In genomic region chr9:127770905-127771569, GRCh38 we compare ENCODE assay signal across 8 cellular contexts. TPM values are rescaled to one million over a fixed set of nuclear protein-coding genes. Genes with fewer than 3 reads are reported as not detected.
A peak's percentile ranks its signal among the peaks of the same experiment; 100 is the strongest.
DNase-seq lines count a peak whose midpoint lies in the region; ATAC-seq and TF ChIP-seq lines count a peak whose summit lies in the region.

No MANE protein-coding gene starts in this region.

- H3K4me1 ChIP-seq in left ventricle myocardium inferior (peaks cover 53% of the 10 kb centered on the region), upper lobe of right lung (peaks cover 32% of the 10 kb centered on the region)

- peak overlapping the region; percentile 93 for H3K27ac ChIP-seq in left ventricle myocardium inferior (replicated peaks)
- H3K27ac ChIP-seq in upper lobe of right lung, result peak overlapping the region; percentile 86

- H3K27me3 ChIP-seq in left ventricle myocardium inferior (ENCODE audit: low read depth), result no peaks in the 10 kb centered on the region
- H3K27me3 ChIP-seq in upper lobe of right lung, result no peaks in the 10 kb centered on the region

- peak overlapping the region; percentile 86 to 89 (median 87) for H3K4me3 Mint-ChIP-seq in T-cell

- H3K36me3 ChIP-seq in left ventricle myocardium inferior, result no peaks in the 10 kb centered on the region
- no peaks in the 10 kb centered on the region for H3K36me3 ChIP-seq in upper lobe of right lung

- peak; percentile 89 for ATAC-seq in HG02798 (IDR thresholded peaks at IDR 0.05; ENCODE audit: poor library complexity, unreplicated experiment)
- ATAC-seq in T-cell (replicated peaks in 1 of 4), result peak; percentile 85 to 89 (median 86)
- peak; percentile 98 for ATAC-seq in upper lobe of right lung

- no peaks in the 10 kb centered on the region for H3K27me3 Mint-ChIP-seq in T-cell

- CTCF ChIA-PET in T-cell (lab: Charles Lee), result interaction anchor here (0.6 to 2.8 kb wide), 7 partner anchors 14 to 215 kb away, joined by 3 to 31 read pairs (median 4); partner anchors contain the start of genes CDK9 (in 2 of the 2) and TOR2A (in 1 of the 2)

- intact Hi-C loops in left ventricle myocardium inferior (cut with micrococcal nuclease), result no loop called here
- intact Hi-C loops in posterior vena cava (cut with DNase I), result no loop called here
- intact Hi-C loops in upper lobe of right lung (cut with DNase I), result no loop called here

- DNase-seq in NCI-H1417 treated with DMSO at 0.1 percent for 48 hours (lab: John Stamatoyannopoulos, UW), result peak; percentile 98
- DNase-seq in T-cell, result peak; percentile 84 to 94 (median 90)
- DNase-seq in amniotic stem cell (lab: John Stamatoyannopoulos, UW), result peak; percentile 92
- peak; percentile 99 for DNase-seq in left ventricle myocardium inferior
- DNase-seq in posterior vena cava (ENCODE audit: low spot score), result peak; percentile 100
- peak; percentile 100 for DNase-seq in upper lobe of right lung

- H3K9me3 ChIP-seq in left ventricle myocardium inferior (replicated peaks) (no peaks in the 10 kb centered on the region), upper lobe of right lung (no peaks in the 10 kb centered on the region)

- H3K4me3 ChIP-seq in GM12875 (ENCODE audit: low read depth, low read length), result peak overlapping the region; percentile 53
- peak overlapping the region; percentile 74 for H3K4me3 ChIP-seq in left ventricle myocardium inferior
- peak overlapping the region; percentile 67 for H3K4me3 ChIP-seq in upper lobe of right lung

- peak overlapping the region; percentile 95 for H3K27ac Mint-ChIP-seq in T-cell

- no peaks in the 10 kb centered on the region for H3K9me3 Mint-ChIP-seq in T-cell

- POLR2A ChIA-PET in T-cell (lab: Charles Lee), result interaction anchor here in 1 of 2 donors (0.5 to 1.0 kb wide), 4 partner anchors 11 to 84 kb away, joined by 3 to 6 read pairs (median 4); no protein-coding TSS in a partner anchor

- H3K4me1 Mint-ChIP-seq in T-cell, result peaks cover 72 to 78% (median 75%) of the 10 kb centered on the region in 3 donors

- no peak for TF ChIP-seq CTCF in GM12875 (IDR thresholded peaks at IDR 0.05; ENCODE audit: borderline replicate concordance, insufficient read depth, low read depth, low read length)
- no peak for TF ChIP-seq CTCF in left ventricle myocardium inferior (IDR thresholded peaks at IDR 0.05; ENCODE audit: borderline replicate concordance)
- TF ChIP-seq CTCF in upper lobe of right lung (IDR thresholded peaks at IDR 0.05), result no peak

- peaks cover 19% of the 10 kb centered on the region for H3K36me3 Mint-ChIP-seq in T-cell

RNA-seq across cellular contexts. Expression of gene SH2D3C, which starts 7.4 kb away (rescaled TPM):
- total RNA-seq in T-cell (10 to 100 TPM; 31.6 to 48.7 (median 47.7) TPM), left ventricle myocardium inferior (18.2 TPM), posterior vena cava (10 to 100 TPM; 13.7 to 18.9 TPM), upper lobe of right lung (85.3 TPM)

RNA-seq across cellular contexts. Expression of gene CDK9, which starts 14.8 kb away (rescaled TPM):
- total RNA-seq in T-cell (100 to 1,000 TPM; 108 to 159 (median 147) TPM), left ventricle myocardium inferior (46.4 TPM), posterior vena cava (10 to 100 TPM; 56.5 to 71.0 TPM), upper lobe of right lung (99.1 TPM)

RNA-seq across cellular contexts. Expression of gene FPGS, which starts 31.6 kb away (rescaled TPM):
- 100 to 1,000 TPM in 3 of 5 donors, 10 to 100 TPM in 2; 78.4 to 151 (median 139) TPM for total RNA-seq in T-cell
- 38.0 TPM for total RNA-seq in left ventricle myocardium inferior
- 10 to 100 TPM; 35.5 to 55.1 TPM for total RNA-seq in posterior vena cava
- 68.9 TPM for total RNA-seq in upper lobe of right lung

RNA-seq across cellular contexts. Expression of gene TOR2A, which starts 35.9 kb away (rescaled TPM):
- total RNA-seq in T-cell, result 10 to 100 TPM in 3 of 5 donors, 1 to 10 TPM in 2; 7.7 to 18.4 (median 15.5) TPM
- 2.3 TPM for total RNA-seq in left ventricle myocardium inferior
- total RNA-seq in posterior vena cava, result 1 to 10 TPM; 4.9 to 8.2 TPM
- 17.3 TPM for total RNA-seq in upper lobe of right lung

RNA-seq across cellular contexts. Expression of gene TTC16, which starts 55.2 kb away (rescaled TPM):
- total RNA-seq in T-cell, result 10 to 100 TPM in 1 of 5 donors, 1 to 10 TPM in 4; 4.6 to 31.8 (median 6.2) TPM
- 0.25 TPM for total RNA-seq in left ventricle myocardium inferior
- total RNA-seq in posterior vena cava, result under 1 TPM; 0.09 to 0.14 TPM
- 0.41 TPM for total RNA-seq in upper lobe of right lung

Comparison
In these comparisons a context has a peak if more than half of its experiments do, and no peak if none do; other contexts are left out.
1. Peak in every context shown above with its lines: DNase-seq, ATAC-seq, H3K4me3 ChIP-seq and H3K27ac ChIP-seq.